ENCODE assay signal across 12 cellular contexts in the genomic region with DNA sequence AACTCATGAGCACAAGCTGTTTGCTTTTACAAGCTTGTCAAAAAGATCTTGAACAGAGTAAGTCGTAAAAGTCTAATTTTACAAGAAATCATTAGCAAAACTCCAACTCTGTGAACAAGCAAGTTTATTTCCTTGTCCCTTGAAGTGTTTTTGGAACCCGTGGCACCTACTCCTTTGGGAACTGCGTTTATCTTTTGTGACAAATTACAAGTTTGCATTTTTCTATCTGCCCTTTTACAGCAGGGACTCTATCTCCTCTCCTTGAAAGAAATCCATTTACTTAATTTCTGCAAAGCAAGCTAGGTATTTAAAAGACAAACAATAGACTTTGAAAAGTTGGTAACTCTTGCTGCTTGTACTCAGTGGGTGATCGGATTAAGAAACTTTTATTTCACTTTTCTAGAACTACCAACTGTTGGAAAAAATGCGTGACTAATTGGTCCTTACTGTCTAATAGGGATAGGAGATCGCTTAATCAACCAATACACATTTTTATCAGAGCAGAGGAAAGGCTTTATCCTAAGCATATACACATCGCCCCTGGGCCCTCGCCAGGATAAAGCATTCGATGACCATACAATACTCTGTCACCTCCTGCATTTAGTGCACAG. TPM values are rescaled to one million over a fixed set of nuclear protein-coding genes. Genes with fewer than 3 reads are reported as not detected.
DNase-seq lines count a peak whose midpoint lies in the region; ATAC-seq and TF ChIP-seq lines count a peak whose summit lies in the region.
"Had no signal": no experiment of that assay in that cellular context is flagged by ENCODE, and none has a peak within 500 bp of the region (broad histone marks: within the 10 kb centered on the region; RNA-seq: fewer than 3 reads in every experiment).

No MANE protein-coding gene starts in this region.

- no peak for DNase-seq in heart left ventricle
- DNase-seq in left cardiac atrium, result no peak
- DNase-seq in dermis blood vessel endothelial cell, result peak; percentile 5
- DNase-seq in vagina (ENCODE audit: extremely low spot score in 2 of 2), result no peak
- DNase-seq in DMS79 treated with DMSO at 0.1 percent for 48 hours (lab: John Stamatoyannopoulos, UW), result no peak
- DNase-seq in AG08396 (ENCODE audit: low spot score), result no peak
- no peak for DNase-seq in stimulated activated naive CD4-positive, alpha-beta T cell (lab: John Stamatoyannopoulos, UW)
- DNase-seq: activated CD4-positive, alpha-beta T cell treated with anti-CD3 and anti-CD28 coated beads for 48 hours; activated naive CD4-positive, alpha-beta T cell treated with anti-CD3 and anti-CD28 coated beads, Interleukin-2, amount 10 ng/mL, durations not matched to agents 7 days and 5 days; effector CD4-positive, alpha-beta T cell had no signal

- H3K27me3 ChIP-seq in heart left ventricle (peaks cover 0 to 52% (median 10%) of the 10 kb centered on the region in 9 donors), mucosa of rectum (ENCODE audit: control insufficient read depth in 2 of 2, insufficient read depth in 2 of 2, low read length in 2 of 2) (peaks cover 20 to 31% of the 10 kb centered on the region in 2 donors), vagina (no peaks in the 10 kb centered on the region)

- no peak overlapping the region for H3K9ac ChIP-seq in mucosa of rectum (ENCODE audit: low read depth in 1 of 2, low read length in 2 of 2)

- H3K4me1 ChIP-seq in heart left ventricle, result peaks cover 0 to 25% (median 9%) of the 10 kb centered on the region in 12 donors
- H3K4me1 ChIP-seq in mucosa of rectum (ENCODE audit: control insufficient read depth in 2 of 2, insufficient read depth in 2 of 2, low read length in 2 of 2), result peaks cover 6 to 8% of the 10 kb centered on the region in 2 donors
- H3K4me1 ChIP-seq in vagina, result peaks cover 19% of the 10 kb centered on the region

- WGBS in heart left ventricle, 4 donors, result 41 to 53% (median 44%) methylated on average over 9 of the region's 9 CpGs

- H3K9me3 ChIP-seq in heart left ventricle (no peaks in the 10 kb centered on the region), mucosa of rectum (ENCODE audit: control insufficient read depth in 2 of 2, low read length in 2 of 2) (no peaks in the 10 kb centered on the region), vagina (no peaks in the 10 kb centered on the region)

- H3K27ac ChIP-seq in heart left ventricle, result peak overlapping the region in 5 of 12 donors; percentile 60 to 86 (median 78)
- H3K27ac ChIP-seq in mucosa of rectum (ENCODE audit: low read depth in 2 of 2, low read length in 2 of 2), result no peak overlapping the region
- H3K27ac ChIP-seq in vagina, result no peak overlapping the region

- intact Hi-C loops in heart left ventricle (cut with DNase I), result loop anchor here in 3 of 10 donors (5.0 to 10.0 kb wide), 2 partner anchors 86 to 89 kb away; no protein-coding TSS in a partner anchor
- intact Hi-C loops in left cardiac atrium (cut with DNase I), result no loop called here
- intact Hi-C loops in vagina (cut with DNase I), result no loop called here

- TF ChIP-seq POLR2A in heart left ventricle (IDR thresholded peaks at IDR 0.05) (no peak), vagina (IDR thresholded peaks at IDR 0.05) (no peak)

- ATAC-seq in heart left ventricle (no peak), left cardiac atrium (no peak)

- H3K36me3 ChIP-seq in heart left ventricle (no peaks in the 10 kb centered on the region), mucosa of rectum (ENCODE audit: control insufficient read depth in 2 of 2, insufficient read depth in 2 of 2, low read length in 2 of 2) (no peaks in the 10 kb centered on the region), vagina (no peaks in the 10 kb centered on the region)

- H3K4me3 ChIP-seq in heart left ventricle (peak overlapping the region in 9 of 12 donors; percentile 63 to 92 (median 75)), mucosa of rectum (ENCODE audit: low read length in 2 of 2) (peak overlapping the region; percentile 4 to 17), vagina (peak overlapping the region; percentile 63 to 68)

- TF ChIP-seq CTCF in heart left ventricle (IDR thresholded peaks at IDR 0.05), result no peak
- no peak for TF ChIP-seq CTCF in vagina (IDR thresholded peaks at IDR 0.05)

RNA-seq across cellular contexts. Expression of gene PRTG, which starts 1.9 kb away (rescaled TPM):
- total RNA-seq in heart left ventricle (1 to 10 TPM in 7 of 9 donors, under 1 TPM in 2; 0.58 to 2.1 (median 1.2) TPM), left cardiac atrium (1 to 10 TPM; 1.1 to 1.3 TPM), dermis blood vessel endothelial cell (2.6 and 7.5 TPM in 2 replicates), vagina (5.2 TPM)
- under 1 TPM; 0.19 to 0.47 TPM for polyA plus RNA-seq in heart left ventricle
- polyA plus RNA-seq: keratinocyte had no signal

Comparison
In these comparisons a context has a peak if more than half of its experiments do, and no peak if none do; other contexts are left out.
1. H3K4me3 ChIP-seq: peak in every context shown above with its lines; median percentile 75 in heart left ventricle; 66 in vagina; 10 in mucosa of rectum.